12 cellular contexts compared by ENCODE assay signal in the genomic region with DNA sequence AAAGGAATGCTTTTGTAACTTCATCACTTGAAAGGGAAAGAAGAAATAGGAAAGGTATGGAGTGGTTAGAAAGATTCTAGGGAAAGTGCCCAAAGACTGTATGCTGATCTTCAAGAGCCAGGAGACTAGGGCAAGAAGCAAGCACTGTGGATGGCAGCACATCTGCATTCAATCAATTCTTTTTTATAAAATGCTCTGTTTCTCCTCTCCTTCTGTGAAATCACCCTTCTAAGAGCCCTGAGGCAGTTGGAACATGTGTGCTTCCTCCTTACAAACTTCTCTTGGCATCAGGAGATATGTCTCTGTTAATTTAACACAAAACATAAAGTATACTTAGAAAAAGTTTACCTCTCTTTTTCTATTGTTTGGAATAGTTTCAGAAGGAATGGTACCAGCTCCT.
"Had no signal": no experiment of that assay in that cellular context is flagged by ENCODE, and none has a peak within 500 bp of the region (broad histone marks: within the 10 kb centered on the region; RNA-seq: fewer than 3 reads in every experiment).

No MANE protein-coding gene starts in this region.

- ATAC-seq: gastrocnemius medialis; left lung; right lobe of liver; stimulated activated effector memory CD8-positive, alpha-beta T cell treated with anti-CD3 and anti-CD28 coated beads, Interleukin-12 subunit alpha, Interleukin-12 subunit beta, amount 100 ng/mL, for 72 hours had no signal

- H3K4me3 ChIP-seq: gastrocnemius medialis, left lung, prostate gland, right lobe of liver, transverse colon had no signal

- DNase-seq: activated CD4-positive, alpha-beta memory T cell treated with anti-CD3 and anti-CD28 coated beads, Interleukin-2, amount 10 ng/mL, durations not matched to agents 7 days and 5 days; activated gamma-delta T cell; activated naive CD8-positive, alpha-beta T cell treated with anti-CD3 and anti-CD28 coated beads for 36 hours; activated T-cell treated with anti-CD3 and anti-CD28 coated beads, Interleukin-2, amount 50 U/mL, for 48 hours; effector memory CD4-positive, alpha-beta T cell; gastrocnemius medialis; left lung; occipital lobe; right lobe of liver; transverse colon had no signal
